8 cellular contexts compared by ENCODE assay signal in genomic region chr17:82333279-82334171, GRCh38. TPM values are rescaled to one million over a fixed set of nuclear protein-coding genes. Genes with fewer than 3 reads are reported as not detected.
DNase-seq lines count a peak whose midpoint lies in the region; ATAC-seq and TF ChIP-seq lines count a peak whose summit lies in the region.

TSS of gene SECTM1 (minus strand) at chr17:82333766. CDS start at chr17:82327240, 6,526 bp downstream.

- H3K79me2 ChIP-seq in OCI-LY7 (ENCODE audit: insufficient read depth, low read depth, low read length): no peaks in the 10 kb centered on the region

- H3K27me3 Mint-ChIP-seq in Calu3 (ENCODE audit: unreplicated experiment): peaks cover 28% of the 10 kb centered on the region

- H3K27ac ChIP-seq in OCI-LY7 (ENCODE audit: low read depth, low read length, poor library complexity, severe bottlenecking) (no peak within 1 kb of the TSS), duodenal mucosa (ENCODE audit: low read depth, low read length) (peak within 1 kb of the TSS; percentile 63)

- H3K27ac Mint-ChIP-seq in Calu3 (ENCODE audit: unreplicated experiment): peak within 1 kb of the TSS; percentile 58

- no peaks in the 10 kb centered on the region for H3K9me2 ChIP-seq in OCI-LY7 (ENCODE audit: insufficient read depth, low read length)

- H3K4me2 ChIP-seq in OCI-LY7 (ENCODE audit: low read length): peak within 1 kb of the TSS; percentile 68

- BruUV-seq in Calu3 (replicated peaks; lab: Mats Ljungman, UMichigan) (no TSS peak), OCI-LY7 (replicated peaks; lab: Mats Ljungman, UMichigan) (no TSS peak)

- intact Hi-C loops in Calu3 (cut with micrococcal nuclease; ENCODE audit: unreplicated experiment): no loop called here
- intact Hi-C loops in OCI-LY7 (cut with micrococcal nuclease; ENCODE audit: unreplicated experiment): no loop called here
- intact Hi-C loops in mucosa of descending colon (cut with DNase I, micrococcal nuclease): no loop called here

- TF ChIP-seq CTCF in Calu3 (IDR thresholded peaks at IDR 0.05; ENCODE audit: unreplicated experiment): no peak
- TF ChIP-seq CTCF in OCI-LY7 (conservative IDR thresholded peaks at IDR 0.05; ENCODE audit: low read length): no peak
- no peak for TF ChIP-seq CTCF in mucosa of descending colon (IDR thresholded peaks at IDR 0.05)

- peak within 1 kb of the TSS; percentile 70 to 72 for H3K9ac ChIP-seq in duodenal mucosa (ENCODE audit: low read depth in 1 of 2, low read length in 2 of 2)

- POLR2A ChIA-PET in OCI-LY7 (lab: Charles Lee): no interaction called here

- H3K27me3 ChIP-seq in duodenal mucosa (ENCODE audit: control insufficient read depth in 1 of 2, insufficient read depth in 2 of 2, low read length in 2 of 2): peaks cover 14 to 19% of the 10 kb centered on the region in 2 donors

- CTCF ChIA-PET in Calu3 (lab: Charles Lee) (interaction anchor here (0.6 to 1.3 kb wide), 3 partner anchors 9 to 202 kb away, joined by 3 to 6 read pairs (median 4); no protein-coding TSS in a partner anchor), OCI-LY7 (lab: Charles Lee; ENCODE audit: unreplicated experiment) (no interaction called here)

- H3K4me1 Mint-ChIP-seq in Calu3 (ENCODE audit: low read depth, unreplicated experiment): peaks cover 23% of the 10 kb centered on the region

- DNase-seq in Calu3: no peak
- DNase-seq in OCI-LY7 (ENCODE audit: low spot score): no peak
- peak; percentile 67 to 82 (median 78) for DNase-seq in mucosa of descending colon
- no peak for DNase-seq in NCI-H1105 (lab: John Stamatoyannopoulos, UW)
- DNase-seq in NCI-H2029 treated with DMSO at 0.1 percent for 48 hours (lab: John Stamatoyannopoulos, UW): no peak

- H3K4me3 Mint-ChIP-seq in Calu3 (ENCODE audit: low read depth, unreplicated experiment): peak within 1 kb of the TSS; percentile 60

- peaks cover 26% of the 10 kb centered on the region for H3K4me1 ChIP-seq in OCI-LY7 (ENCODE audit: insufficient read depth, low read length, poor library complexity, severe bottlenecking)
- H3K4me1 ChIP-seq in duodenal mucosa (ENCODE audit: control insufficient read depth in 1 of 2, insufficient read depth in 2 of 2, low read length in 2 of 2): peaks cover 43 to 64% of the 10 kb centered on the region in 2 donors
- H3K4me1 ChIP-seq in mucosa of descending colon (ENCODE audit: low read depth): peaks cover 66% of the 10 kb centered on the region

- H4K20me1 ChIP-seq in OCI-LY7 (ENCODE audit: insufficient read depth, low read length): no peaks in the 10 kb centered on the region

- H3K4me3 ChIP-seq in OCI-LY7 (ENCODE audit: low read depth, low read length, poor library complexity, severe bottlenecking): peak within 1 kb of the TSS; percentile 57
- H3K4me3 ChIP-seq in duodenal mucosa (ENCODE audit: low read depth in 1 of 2, low read length in 2 of 2): peak within 1 kb of the TSS; percentile 79
- H3K4me3 ChIP-seq in mucosa of descending colon: no peak within 1 kb of the TSS

- peaks cover 31% of the 10 kb centered on the region for H3K36me3 Mint-ChIP-seq in Calu3 (ENCODE audit: insufficient read depth, unreplicated experiment)

- H3K9me3 Mint-ChIP-seq in Calu3 (ENCODE audit: low read depth, unreplicated experiment): no peaks in the 10 kb centered on the region

- H3K9me3 ChIP-seq in OCI-LY7 (ENCODE audit: low read length) (no peaks in the 10 kb centered on the region), duodenal mucosa (ENCODE audit: control insufficient read depth in 1 of 2, low read length in 2 of 2) (no peaks in the 10 kb centered on the region), mucosa of descending colon (no peaks in the 10 kb centered on the region)

- H2AFZ ChIP-seq in OCI-LY7 (ENCODE audit: low read length): peak within 1 kb of the TSS; percentile 76

- H3K36me3 ChIP-seq in OCI-LY7 (ENCODE audit: insufficient read depth, low read length) (no peaks in the 10 kb centered on the region), duodenal mucosa (ENCODE audit: control insufficient read depth in 1 of 2, insufficient read depth in 2 of 2, low read length in 2 of 2) (no peaks in the 10 kb centered on the region), mucosa of descending colon (ENCODE audit: low read depth) (no peaks in the 10 kb centered on the region)

- ATAC-seq in mucosa of descending colon: peak; percentile 30
- no peak for ATAC-seq in HG03521 (IDR thresholded peaks at IDR 0.05; ENCODE audit: unreplicated experiment)
- no peak for ATAC-seq in GM19395 (IDR thresholded peaks at IDR 0.05; ENCODE audit: unreplicated experiment)

RNA-seq across cellular contexts. Expression of gene SECTM1, which starts in this region (rescaled TPM):
- total RNA-seq in Calu3 (2022): 10.4 and 13.4 TPM in 2 replicates
- total RNA-seq in OCI-LY7 (2014; rRNA removed; shearing (Covaris generic)): not detected in 2 replicates
- not detected in 2 replicates for total RNA-seq in OCI-LY7 (2022)
- total RNA-seq in mucosa of descending colon: 100 to 1,000 TPM; 127 to 268 (median 213) TPM

Comparison
In these comparisons a context has a peak if more than half of its experiments do, and no peak if none do; other contexts are left out.
1. RNA of gene SECTM1 (total RNA-seq): 127 to 268 TPM in mucosa of descending colon and 10.4 to 13.4 TPM in Calu3; not detected in OCI-LY7; every median in the first group is over 10 times any median in the second.
2. DNase-seq: peak in mucosa of descending colon (3 of 3); none in Calu3 (single experiment), OCI-LY7 (single experiment), NCI-H1105 (single experiment) and NCI-H2029 treated with DMSO at 0.1 percent for 48 hours (single experiment).